In genomic region chr20:38617011-38617829, GRCh38 we compare ENCODE assay signal across 16 cellular contexts. TPM values are rescaled to one million over a fixed set of nuclear protein-coding genes. Genes with fewer than 3 reads are reported as not detected.
DNase-seq lines count a peak whose midpoint lies in the region; ATAC-seq and TF ChIP-seq lines count a peak whose summit lies in the region.
"Had no signal": no experiment of that assay in that cellular context is flagged by ENCODE, and none has a peak within 500 bp of the region (broad histone marks: within the 10 kb centered on the region; RNA-seq: fewer than 3 reads in every experiment).

No MANE protein-coding gene starts in this region.

- ATAC-seq in HG03460 (IDR thresholded peaks at IDR 0.05; ENCODE audit: unreplicated experiment): no peak
- ATAC-seq in GM19463 (IDR thresholded peaks at IDR 0.05; ENCODE audit: unreplicated experiment): no peak
- no peak for ATAC-seq in Right ventricle myocardium superior (ENCODE audit: poor library complexity)
- ATAC-seq: activated CD8-positive, alpha-beta memory T cell treated with anti-CD3 and anti-CD28 coated beads, Interleukin-2, amount 10 ng/mL, durations not matched to agents 7 days and 5 days had no signal

- H3K27ac Mint-ChIP-seq in HFFc6: peak overlapping the region; percentile 30; the same call in 1 of the 2 replicates
- H3K27ac Mint-ChIP-seq: activated CD8-positive, alpha-beta memory T cell treated with anti-CD3 and anti-CD28 coated beads, Interleukin-2, amount 10 ng/mL, durations not matched to agents 7 days and 5 days; activated naive CD4-positive, alpha-beta T cell treated with anti-CD3 and anti-CD28 coated beads, Interleukin-2, amount 50 U/mL, for 24 hours had no signal

- no peaks in the 10 kb centered on the region for H3K9me3 Mint-ChIP-seq in HFFc6
- H3K9me3 Mint-ChIP-seq: activated naive CD4-positive, alpha-beta T cell treated with anti-CD3 and anti-CD28 coated beads, Interleukin-2, amount 50 U/mL, for 24 hours had no signal

- peaks cover 16% of the 10 kb centered on the region for H3K27me3 Mint-ChIP-seq in HFFc6 (ENCODE audit: insufficient read depth)

- peak; percentile 59 for DNase-seq in A172 (ENCODE audit: low spot score)
- DNase-seq in HFFc6: peak; percentile 73
- DNase-seq in SW480 (ENCODE audit: low spot score): peak; percentile 42
- peak; percentile 57 for DNase-seq in iPS-NIHi11 (ENCODE audit: low spot score)
- no peak for DNase-seq in Right ventricle myocardium superior
- DNase-seq in NCI-H774 (lab: John Stamatoyannopoulos, UW): no peak
- DNase-seq: activated CD8-positive, alpha-beta memory T cell treated with anti-CD3 and anti-CD28 coated beads, Interleukin-2, amount 10 ng/mL, durations not matched to agents 7 days and 5 days; DMS79 treated with DMSO at 0.1 percent for 48 hours; left ventricle myocardium inferior; NCI-H345; SHP77 had no signal

- peaks cover 11% of the 10 kb centered on the region for H3K4me1 Mint-ChIP-seq in HFFc6 (ENCODE audit: low read depth)
- H3K4me1 Mint-ChIP-seq: activated CD8-positive, alpha-beta memory T cell treated with anti-CD3 and anti-CD28 coated beads, Interleukin-2, amount 10 ng/mL, durations not matched to agents 7 days and 5 days; activated naive CD4-positive, alpha-beta T cell treated with anti-CD3 and anti-CD28 coated beads, Interleukin-2, amount 50 U/mL, for 24 hours had no signal

- intact Hi-C loops in Right ventricle myocardium superior (cut with DNase I): no loop called here

- no peaks in the 10 kb centered on the region for H3K36me3 Mint-ChIP-seq in HFFc6 (ENCODE audit: low read depth)
- H3K36me3 Mint-ChIP-seq: activated CD8-positive, alpha-beta memory T cell treated with anti-CD3 and anti-CD28 coated beads, Interleukin-2, amount 10 ng/mL, durations not matched to agents 7 days and 5 days; activated naive CD4-positive, alpha-beta T cell treated with anti-CD3 and anti-CD28 coated beads, Interleukin-2, amount 50 U/mL, for 24 hours had no signal

- no peak overlapping the region for H3K4me3 Mint-ChIP-seq in HFFc6
- H3K4me3 Mint-ChIP-seq: activated CD8-positive, alpha-beta memory T cell treated with anti-CD3 and anti-CD28 coated beads, Interleukin-2, amount 10 ng/mL, durations not matched to agents 7 days and 5 days; activated naive CD4-positive, alpha-beta T cell treated with anti-CD3 and anti-CD28 coated beads, Interleukin-2, amount 50 U/mL, for 24 hours had no signal

- TF ChIP-seq CTCF in HFFc6 (IDR thresholded peaks at IDR 0.05): no peak

RNA-seq across cellular contexts. Expression of gene ARHGAP40, which starts 15.6 kb away (rescaled TPM):
- not detected in 2 replicates for total RNA-seq in A172 (2014; rRNA removed; shearing (Covaris generic))
- total RNA-seq in HFFc6 (2021; fragmentation: NEBNext Ultra II Directional; extraction: Animal tissue kit (Norgen Biotek cat#: 25700)): under 1 TPM in 5 of 6 experiments, not detected in 1; 0.09 to 0.75 (median 0.48) TPM
- total RNA-seq in Right ventricle myocardium superior: not detected
- total RNA-seq: activated CD8-positive, alpha-beta memory T cell treated with anti-CD3 and anti-CD28 coated beads, Interleukin-2, amount 10 ng/mL, durations not matched to agents 7 days and 5 days; left ventricle myocardium inferior; skeletal muscle tissue; thoracic aorta had no signal

RNA-seq across cellular contexts. Expression of gene ADIG, which starts 36.2 kb away (rescaled TPM):
- not detected in 2 replicates for total RNA-seq in A172 (2014; rRNA removed; shearing (Covaris generic))
- not detected for total RNA-seq in HFFc6 (2021; fragmentation: NEBNext Ultra II Directional; extraction: Animal tissue kit (Norgen Biotek cat#: 25700))
- total RNA-seq in Right ventricle myocardium superior: not detected
- total RNA-seq: activated CD8-positive, alpha-beta memory T cell treated with anti-CD3 and anti-CD28 coated beads, Interleukin-2, amount 10 ng/mL, durations not matched to agents 7 days and 5 days; left ventricle myocardium inferior; skeletal muscle tissue; thoracic aorta had no signal

Comparison
In these comparisons a context has a peak if more than half of its experiments do, and no peak if none do; other contexts are left out.
1. DNase-seq: peak in A172 (single experiment), HFFc6 (single experiment), SW480 (single experiment) and iPS-NIHi11 (single experiment); none in Right ventricle myocardium superior (single experiment) and NCI-H774 (single experiment).